ENCODE assay signal across 1 cellular context in genomic region chr14:35708072-35708471, GRCh38.
TF ChIP-seq lines count a peak whose summit lies in the region.

No MANE protein-coding gene starts in this region.

TF ChIP-seq in HepG2, 621 proteins besides CTCF, POLR2A, EP300 and RAD21 (continued from another document):
- TF ChIP-seq GTF3A (CRISPR knock-in tag; conservative IDR thresholded peaks at IDR 0.05) (no peak), PPARG (CRISPR knock-in tag; conservative IDR thresholded peaks at IDR 0.05) (no peak), FOXK1 (CRISPR knock-in tag; IDR thresholded peaks at IDR 0.05; ENCODE audit: borderline replicate concordance, low read depth) (no peak), ZFP36L1 (CRISPR knock-in tag; IDR thresholded peaks at IDR 0.05) (no peak), ATF7 (IDR thresholded peaks at IDR 0.05) (peak; percentile 94), ATF7 (CRISPR knock-in tag; IDR thresholded peaks at IDR 0.05) (no peak), SALL2 (CRISPR knock-in tag; IDR thresholded peaks at IDR 0.05) (no peak), ATF6 (CRISPR knock-in tag; conservative IDR thresholded peaks at IDR 0.05) (no peak), ZNF615 (CRISPR knock-in tag; IDR thresholded peaks at IDR 0.05; ENCODE audit: borderline replicate concordance) (no peak), ZZZ3 (CRISPR knock-in tag; IDR thresholded peaks at IDR 0.05; ENCODE audit: borderline replicate concordance) (no peak), ZNF607 (CRISPR knock-in tag; IDR thresholded peaks at IDR 0.05; ENCODE audit: borderline replicate concordance) (no peak)
- TF ChIP-seq, protein P1, sequence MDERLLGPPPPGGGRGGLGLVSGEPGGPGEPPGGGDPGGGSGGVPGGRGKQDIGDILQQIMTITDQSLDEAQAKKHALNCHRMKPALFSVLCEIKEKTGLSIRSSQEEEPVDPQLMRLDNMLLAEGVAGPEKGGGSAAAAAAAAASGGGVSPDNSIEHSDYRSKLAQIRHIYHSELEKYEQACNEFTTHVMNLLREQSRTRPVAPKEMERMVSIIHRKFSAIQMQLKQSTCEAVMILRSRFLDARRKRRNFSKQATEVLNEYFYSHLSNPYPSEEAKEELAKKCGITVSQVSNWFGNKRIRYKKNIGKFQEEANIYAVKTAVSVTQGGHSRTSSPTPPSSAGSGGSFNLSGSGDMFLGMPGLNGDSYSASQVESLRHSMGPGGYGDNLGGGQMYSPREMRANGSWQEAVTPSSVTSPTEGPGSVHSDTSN (CRISPR knock-in tag; IDR thresholded peaks at IDR 0.05): no peak
- TF ChIP-seq, protein P2, sequence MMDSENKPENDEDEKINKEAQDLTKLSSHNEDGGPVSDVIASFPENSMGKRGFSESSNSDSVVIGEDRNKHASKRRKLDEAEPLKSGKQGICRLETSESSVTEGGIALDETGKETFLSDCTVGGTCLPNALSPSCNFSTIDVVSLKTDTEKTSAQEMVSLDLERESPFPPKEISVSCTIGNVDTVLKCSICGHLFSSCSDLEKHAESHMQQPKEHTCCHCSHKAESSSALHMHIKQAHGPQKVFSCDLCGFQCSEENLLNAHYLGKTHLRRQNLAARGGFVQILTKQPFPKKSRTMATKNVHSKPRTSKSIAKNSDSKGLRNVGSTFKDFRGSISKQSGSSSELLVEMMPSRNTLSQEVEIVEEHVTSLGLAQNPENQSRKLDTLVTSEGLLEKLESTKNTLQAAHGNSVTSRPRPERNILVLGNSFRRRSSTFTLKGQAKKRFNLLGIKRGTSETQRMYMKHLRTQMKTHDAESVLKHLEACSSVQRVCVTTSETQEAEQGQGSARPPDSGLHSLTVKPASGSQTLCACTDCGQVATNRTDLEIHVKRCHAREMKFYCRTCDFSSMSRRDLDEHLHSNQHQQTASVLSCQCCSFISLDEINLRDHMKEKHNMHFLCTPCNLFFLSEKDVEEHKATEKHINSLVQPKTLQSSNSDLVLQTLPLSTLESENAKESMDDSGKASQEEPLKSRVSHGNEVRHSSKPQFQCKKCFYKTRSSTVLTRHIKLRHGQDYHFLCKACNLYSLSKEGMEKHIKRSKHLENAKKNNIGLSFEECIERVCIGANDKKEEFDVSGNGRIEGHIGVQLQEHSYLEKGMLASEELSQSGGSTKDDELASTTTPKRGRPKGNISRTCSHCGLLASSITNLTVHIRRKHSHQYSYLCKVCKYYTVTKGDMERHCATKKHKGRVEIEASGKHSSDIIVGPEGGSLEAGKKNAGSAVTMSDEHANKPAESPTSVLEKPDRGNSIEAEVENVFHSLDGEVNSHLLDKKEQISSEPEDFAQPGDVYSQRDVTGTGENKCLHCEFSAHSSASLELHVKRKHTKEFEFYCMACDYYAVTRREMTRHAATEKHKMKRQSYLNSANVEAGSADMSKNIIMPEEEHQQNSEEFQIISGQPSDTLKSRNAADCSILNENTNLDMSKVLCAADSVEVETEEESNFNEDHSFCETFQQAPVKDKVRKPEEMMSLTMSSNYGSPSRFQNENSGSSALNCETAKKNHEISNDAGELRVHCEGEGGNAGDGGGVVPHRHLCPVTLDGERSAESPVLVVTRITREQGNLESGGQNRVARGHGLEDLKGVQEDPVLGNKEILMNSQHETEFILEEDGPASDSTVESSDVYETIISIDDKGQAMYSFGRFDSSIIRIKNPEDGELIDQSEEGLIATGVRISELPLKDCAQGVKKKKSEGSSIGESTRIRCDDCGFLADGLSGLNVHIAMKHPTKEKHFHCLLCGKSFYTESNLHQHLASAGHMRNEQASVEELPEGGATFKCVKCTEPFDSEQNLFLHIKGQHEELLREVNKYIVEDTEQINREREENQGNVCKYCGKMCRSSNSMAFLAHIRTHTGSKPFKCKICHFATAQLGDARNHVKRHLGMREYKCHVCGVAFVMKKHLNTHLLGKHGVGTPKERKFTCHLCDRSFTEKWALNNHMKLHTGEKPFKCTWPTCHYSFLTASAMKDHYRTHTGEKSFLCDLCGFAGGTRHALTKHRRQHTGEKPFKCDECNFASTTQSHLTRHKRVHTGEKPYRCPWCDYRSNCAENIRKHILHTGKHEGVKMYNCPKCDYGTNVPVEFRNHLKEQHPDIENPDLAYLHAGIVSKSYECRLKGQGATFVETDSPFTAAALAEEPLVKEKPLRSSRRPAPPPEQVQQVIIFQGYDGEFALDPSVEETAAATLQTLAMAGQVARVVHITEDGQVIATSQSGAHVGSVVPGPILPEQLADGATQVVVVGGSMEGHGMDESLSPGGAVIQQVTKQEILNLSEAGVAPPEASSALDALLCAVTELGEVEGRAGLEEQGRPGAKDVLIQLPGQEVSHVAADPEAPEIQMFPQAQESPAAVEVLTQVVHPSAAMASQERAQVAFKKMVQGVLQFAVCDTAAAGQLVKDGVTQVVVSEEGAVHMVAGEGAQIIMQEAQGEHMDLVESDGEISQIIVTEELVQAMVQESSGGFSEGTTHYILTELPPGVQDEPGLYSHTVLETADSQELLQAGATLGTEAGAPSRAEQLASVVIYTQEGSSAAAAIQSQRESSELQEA (CRISPR knock-in tag; IDR thresholded peaks at IDR 0.05; ENCODE audit: not compliant biosample characterization): no peak
- TF ChIP-seq, protein P3, sequence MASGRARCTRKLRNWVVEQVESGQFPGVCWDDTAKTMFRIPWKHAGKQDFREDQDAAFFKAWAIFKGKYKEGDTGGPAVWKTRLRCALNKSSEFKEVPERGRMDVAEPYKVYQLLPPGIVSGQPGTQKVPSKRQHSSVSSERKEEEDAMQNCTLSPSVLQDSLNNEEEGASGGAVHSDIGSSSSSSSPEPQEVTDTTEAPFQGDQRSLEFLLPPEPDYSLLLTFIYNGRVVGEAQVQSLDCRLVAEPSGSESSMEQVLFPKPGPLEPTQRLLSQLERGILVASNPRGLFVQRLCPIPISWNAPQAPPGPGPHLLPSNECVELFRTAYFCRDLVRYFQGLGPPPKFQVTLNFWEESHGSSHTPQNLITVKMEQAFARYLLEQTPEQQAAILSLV (CRISPR knock-in tag; IDR thresholded peaks at IDR 0.05; ENCODE audit: borderline replicate concordance): no peak
